28 cellular contexts compared by ENCODE assay signal in the genomic region with DNA sequence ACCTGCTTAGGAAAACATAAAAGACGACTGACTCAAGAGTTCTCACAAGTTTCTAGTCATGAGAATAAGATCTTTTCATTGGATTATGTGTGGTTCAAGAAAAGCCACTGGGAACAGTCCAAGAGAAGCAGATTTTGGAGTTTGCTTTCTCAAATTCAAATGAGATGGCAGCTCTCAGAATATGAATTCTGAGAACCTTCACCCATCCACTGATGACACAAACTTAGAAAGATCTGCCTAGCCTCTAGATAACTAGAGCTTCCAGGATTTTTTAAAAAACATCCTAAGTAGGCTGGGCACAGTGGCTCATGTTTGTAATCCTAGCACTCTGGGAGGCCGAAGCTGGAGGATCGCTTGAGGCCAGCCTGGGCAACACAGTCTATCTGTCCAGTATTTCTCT. TPM values are rescaled to one million over a fixed set of nuclear protein-coding genes. Genes with fewer than 3 reads are reported as not detected.
DNase-seq lines count a peak whose midpoint lies in the region; ATAC-seq lines count a peak whose summit lies in the region.
"Had no signal": no experiment of that assay in that cellular context is flagged by ENCODE, and none has a peak within 500 bp of the region (broad histone marks: within the 10 kb centered on the region; RNA-seq: fewer than 3 reads in every experiment).

No MANE protein-coding gene starts in this region.

- H3K9me3 Mint-ChIP-seq in activated CD4-positive, alpha-beta T cell treated with anti-CD3 and anti-CD28 coated beads for 36 hours (ENCODE audit: low read depth), result no peaks in the 10 kb centered on the region
- no peaks in the 10 kb centered on the region for H3K9me3 Mint-ChIP-seq in stimulated activated naive CD8-positive, alpha-beta T cell treated with anti-CD3 and anti-CD28 coated beads, Interleukin-15, Interleukin-2, amounts not matched to agents 100 ng/mL and 50 ng/mL, for 24 hours
- no peaks in the 10 kb centered on the region for H3K9me3 Mint-ChIP-seq in activated naive CD8-positive, alpha-beta T cell treated with anti-CD3 and anti-CD28 coated beads, Interleukin-2, amount 50 U/mL, for 24 hours
- H3K9me3 Mint-ChIP-seq: CD4-positive, CD25-positive, alpha-beta regulatory T cell; effector memory CD8-positive, alpha-beta T cell; naive thymus-derived CD8-positive, alpha-beta T cell had no signal

- H3K4me3 Mint-ChIP-seq in activated CD4-positive, alpha-beta T cell treated with anti-CD3 and anti-CD28 coated beads for 36 hours, result no peak overlapping the region
- H3K4me3 Mint-ChIP-seq in stimulated activated naive CD8-positive, alpha-beta T cell treated with anti-CD3 and anti-CD28 coated beads, Interleukin-15, Interleukin-2, amounts not matched to agents 100 ng/mL and 50 ng/mL, for 24 hours, result peak overlapping the region; percentile 27
- H3K4me3 Mint-ChIP-seq in activated naive CD8-positive, alpha-beta T cell treated with anti-CD3 and anti-CD28 coated beads, Interleukin-2, amount 50 U/mL, for 24 hours, result peak overlapping the region; percentile 69
- H3K4me3 Mint-ChIP-seq: CD4-positive, CD25-positive, alpha-beta regulatory T cell; effector memory CD8-positive, alpha-beta T cell; naive thymus-derived CD8-positive, alpha-beta T cell had no signal

- intact Hi-C loops in activated CD4-positive, alpha-beta T cell treated with anti-CD3 and anti-CD28 coated beads for 36 hours (cut with DNase I, micrococcal nuclease), result loop anchor here (1.0 to 2.0 kb wide), 4 partner anchors 19 to 64 kb away; partner anchors contain the start of gene MEX3C (in 2 of the 2)

- no peaks in the 10 kb centered on the region for H3K27me3 Mint-ChIP-seq in activated CD4-positive, alpha-beta T cell treated with anti-CD3 and anti-CD28 coated beads for 36 hours
- no peaks in the 10 kb centered on the region for H3K27me3 Mint-ChIP-seq in stimulated activated naive CD8-positive, alpha-beta T cell treated with anti-CD3 and anti-CD28 coated beads, Interleukin-15, Interleukin-2, amounts not matched to agents 100 ng/mL and 50 ng/mL, for 24 hours
- no peaks in the 10 kb centered on the region for H3K27me3 Mint-ChIP-seq in activated naive CD8-positive, alpha-beta T cell treated with anti-CD3 and anti-CD28 coated beads, Interleukin-2, amount 50 U/mL, for 24 hours
- H3K27me3 Mint-ChIP-seq: effector memory CD8-positive, alpha-beta T cell; naive thymus-derived CD8-positive, alpha-beta T cell had no signal

- peaks cover 62% of the 10 kb centered on the region for H3K4me1 Mint-ChIP-seq in activated CD4-positive, alpha-beta T cell treated with anti-CD3 and anti-CD28 coated beads for 36 hours
- H3K4me1 Mint-ChIP-seq in stimulated activated naive CD8-positive, alpha-beta T cell treated with anti-CD3 and anti-CD28 coated beads, Interleukin-15, Interleukin-2, amounts not matched to agents 100 ng/mL and 50 ng/mL, for 24 hours (ENCODE audit: low read depth), result peaks cover 67% of the 10 kb centered on the region
- H3K4me1 Mint-ChIP-seq in activated naive CD8-positive, alpha-beta T cell treated with anti-CD3 and anti-CD28 coated beads, Interleukin-2, amount 50 U/mL, for 24 hours, result peaks cover 63% of the 10 kb centered on the region

- peak; percentile 11 for ATAC-seq in activated CD4-positive, alpha-beta T cell treated with anti-CD3 and anti-CD28 coated beads for 36 hours
- no peak for ATAC-seq in stimulated activated naive CD8-positive, alpha-beta T cell treated with anti-CD3 and anti-CD28 coated beads, Interleukin-15, Interleukin-2, amounts not matched to agents 100 U/mL and 50 U/mL, for 24 hours
- peak; percentile 13 for ATAC-seq in activated naive CD8-positive, alpha-beta T cell treated with anti-CD3 and anti-CD28 coated beads, Interleukin-2, amount 50 U/mL, for 24 hours
- no peak for ATAC-seq in HG02571 (IDR thresholded peaks at IDR 0.05; ENCODE audit: unreplicated experiment)
- ATAC-seq: effector memory CD8-positive, alpha-beta T cell; left cardiac atrium; naive thymus-derived CD8-positive, alpha-beta T cell; psoas muscle had no signal

- H3K36me3 Mint-ChIP-seq in activated CD4-positive, alpha-beta T cell treated with anti-CD3 and anti-CD28 coated beads for 36 hours (ENCODE audit: low read depth), result peaks cover 23% of the 10 kb centered on the region
- peaks cover 26% of the 10 kb centered on the region for H3K36me3 Mint-ChIP-seq in stimulated activated naive CD8-positive, alpha-beta T cell treated with anti-CD3 and anti-CD28 coated beads, Interleukin-15, Interleukin-2, amounts not matched to agents 100 ng/mL and 50 ng/mL, for 24 hours (ENCODE audit: low read depth)
- H3K36me3 Mint-ChIP-seq in activated naive CD8-positive, alpha-beta T cell treated with anti-CD3 and anti-CD28 coated beads, Interleukin-2, amount 50 U/mL, for 24 hours (ENCODE audit: low read depth), result peaks cover 32% of the 10 kb centered on the region

- CTCF ChIA-PET in activated CD4-positive, alpha-beta T cell treated with anti-CD3 and anti-CD28 coated beads for 36 hours (lab: Charles Lee), result interaction anchor here (0.6 to 1.4 kb wide), 3 partner anchors 13 to 239 kb away, joined by 3 to 6 read pairs (median 3); no protein-coding TSS in a partner anchor

- no peak for DNase-seq in activated CD4-positive, alpha-beta T cell treated with anti-CD3 and anti-CD28 coated beads for 36 hours
- no peak for DNase-seq in activated CD4-positive, alpha-beta T cell treated with anti-CD3 and anti-CD28 coated beads, Interleukin-2, amount 50 U/mL, for 4 hours
- DNase-seq in stimulated activated naive CD8-positive, alpha-beta T cell treated with anti-CD3 and anti-CD28 coated beads, Interleukin-15, Interleukin-2, amounts not matched to agents 100 U/mL and 50 U/mL, for 24 hours, result no peak
- DNase-seq in activated naive CD8-positive, alpha-beta T cell treated with anti-CD3 and anti-CD28 coated beads, Interleukin-2, amount 50 U/mL, for 24 hours, result no peak
- no peak for DNase-seq in cerebellum (ENCODE audit: low spot score)
- DNase-seq in EL, result no peak
- DNase-seq: 8988T; activated T-cell treated with anti-CD3 and anti-CD28 coated beads, Interleukin-2, amount 50 U/mL, for 1 hour; caudate nucleus; DND-41; effector memory CD8-positive, alpha-beta T cell; hippocampal formation; left cardiac atrium; naive thymus-derived CD8-positive, alpha-beta T cell; NCI-H1092; NCI-H187; NCI-H446 treated with DMSO at 0.1 percent for 48 hours; occipital lobe; psoas muscle; SIG-M5; sigmoid colon; stimulated activated CD4-positive, alpha-beta T cell treated with anti-CD3 and anti-CD28 coated beads, Interleukin-12 subunit alpha, Interleukin-12 subunit beta, amount 100 ng/mL, for 4 hours; stimulated activated CD4-positive, alpha-beta T cell treated with anti-CD3 and anti-CD28 coated beads, Interleukin-2, amount 100 ng/mL, for 48 hours; T-helper 9 cell; upper lobe of left lung had no signal

- peak overlapping the region; percentile 92 for H3K27ac Mint-ChIP-seq in activated CD4-positive, alpha-beta T cell treated with anti-CD3 and anti-CD28 coated beads for 36 hours
- H3K27ac Mint-ChIP-seq in stimulated activated naive CD8-positive, alpha-beta T cell treated with anti-CD3 and anti-CD28 coated beads, Interleukin-15, Interleukin-2, amounts not matched to agents 100 ng/mL and 50 ng/mL, for 24 hours, result peak overlapping the region; percentile 97
- H3K27ac Mint-ChIP-seq in activated naive CD8-positive, alpha-beta T cell treated with anti-CD3 and anti-CD28 coated beads, Interleukin-2, amount 50 U/mL, for 24 hours, result peak overlapping the region; percentile 97

- POLR2A ChIA-PET in activated CD4-positive, alpha-beta T cell treated with anti-CD3 and anti-CD28 coated beads for 36 hours (lab: Charles Lee), result no interaction called here

RNA-seq across cellular contexts. Expression of gene MEX3C, which starts 26.8 kb away (rescaled TPM):
- 10 to 100 TPM; 46.7 to 66.9 TPM for total RNA-seq in activated CD4-positive, alpha-beta T cell treated with anti-CD3 and anti-CD28 coated beads for 36 hours
- 111 TPM for total RNA-seq in cerebellum

Comparison
In these comparisons a context has a peak if more than half of its experiments do, and no peak if none do; other contexts are left out.
1. ATAC-seq: peak in activated CD4-positive, alpha-beta T cell treated with anti-CD3 and anti-CD28 coated beads for 36 hours (single experiment) and activated naive CD8-positive, alpha-beta T cell treated with anti-CD3 and anti-CD28 coated beads, Interleukin-2, amount 50 U/mL, for 24 hours (single experiment); none in stimulated activated naive CD8-positive, alpha-beta T cell treated with anti-CD3 and anti-CD28 coated beads, Interleukin-15, Interleukin-2, amounts not matched to agents 100 U/mL and 50 U/mL, for 24 hours (single experiment) and HG02571 (single experiment).
2. Peak in every context shown above with its lines, with median percentiles within 50 percentile points of each other: H3K27ac Mint-ChIP-seq.